1 cellular context compared by ENCODE assay signal in genomic region chr13:60571571-60571970, GRCh38.
TF ChIP-seq lines count a peak whose summit lies in the region.

No MANE protein-coding gene starts in this region.

TF ChIP-seq in HepG2, 621 proteins besides CTCF, POLR2A, EP300 and RAD21:
- TF ChIP-seq ARID4A (CRISPR knock-in tag; IDR thresholded peaks at IDR 0.05; ENCODE audit: borderline replicate concordance) = no peak
- no peak for TF ChIP-seq ZNF383 (CRISPR knock-in tag; IDR thresholded peaks at IDR 0.05; ENCODE audit: borderline replicate concordance)
- no peak for TF ChIP-seq ZNF788 (CRISPR knock-in tag; IDR thresholded peaks at IDR 0.05; ENCODE audit: borderline replicate concordance)
- no peak for TF ChIP-seq CCDC6 (CRISPR knock-in tag; IDR thresholded peaks at IDR 0.05)
- no peak for TF ChIP-seq MEF2D (CRISPR knock-in tag; IDR thresholded peaks at IDR 0.05)
- TF ChIP-seq, protein P1, sequence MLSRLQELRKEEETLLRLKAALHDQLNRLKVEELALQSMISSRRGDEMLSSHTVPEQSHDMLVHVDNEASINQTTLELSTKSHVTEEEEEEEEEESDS (CRISPR knock-in tag; IDR thresholded peaks at IDR 0.05; ENCODE audit: borderline replicate concordance) = no peak
- no peak for TF ChIP-seq POLR2G (IDR thresholded peaks at IDR 0.05; ENCODE audit: low read depth, low read length)
- TF ChIP-seq MXD4 (CRISPR knock-in tag; IDR thresholded peaks at IDR 0.05) = no peak
- TF ChIP-seq SOX6 (IDR thresholded peaks at IDR 0.05) = no peak
- TF ChIP-seq SOX6 (CRISPR knock-in tag; IDR thresholded peaks at IDR 0.05) = no peak
- no peak for TF ChIP-seq FOXA1 (IDR thresholded peaks at IDR 0.05)
- no peak for TF ChIP-seq FOXA1 (CRISPR knock-in tag; IDR thresholded peaks at IDR 0.05)
- no peak for TF ChIP-seq ZNF496 (CRISPR knock-in tag; IDR thresholded peaks at IDR 0.05; ENCODE audit: insufficient replicate concordance)
- TF ChIP-seq PITX1 (CRISPR knock-in tag; IDR thresholded peaks at IDR 0.05) = no peak
- TF ChIP-seq KDM2A (CRISPR knock-in tag; IDR thresholded peaks at IDR 0.05; ENCODE audit: borderline replicate concordance, low read depth) = no peak
- TF ChIP-seq BCL3 (CRISPR knock-in tag; IDR thresholded peaks at IDR 0.05) = no peak
- no peak for TF ChIP-seq SMARCC2 (IDR thresholded peaks at IDR 0.05)
- no peak for TF ChIP-seq NCOA5 (CRISPR knock-in tag; IDR thresholded peaks at IDR 0.05)
- TF ChIP-seq TEAD2 (CRISPR knock-in tag; IDR thresholded peaks at IDR 0.05) = no peak
TF ChIP-seq in HepG2: peak in this region for 0.
